In genomic region chr2:96554293-96555145, GRCh38 we compare ENCODE assay signal across 8 cellular contexts. TPM values are rescaled to one million over a fixed set of nuclear protein-coding genes. Genes with fewer than 3 reads are reported as not detected.
DNase-seq lines count a peak whose midpoint lies in the region; ATAC-seq and TF ChIP-seq lines count a peak whose summit lies in the region.

No MANE protein-coding gene starts in this region.

- peak; percentile 22 for TF ChIP-seq POLR2A in GM19099 (IDR thresholded peaks at IDR 0.05; ENCODE audit: extremely low read depth, insufficient read length, low read depth)

- H3K9me3 ChIP-seq in BLaER1: no peaks in the 10 kb centered on the region

- DNase-seq in NCI-H146 treated with DMSO at 0.1 percent for 48 hours (lab: John Stamatoyannopoulos, UW; ENCODE audit: unreplicated experiment) (peak; percentile 23), cerebellar cortex (ENCODE audit: low spot score) (peak; percentile 50), left lobe of liver (ENCODE audit: low spot score) (peak; percentile 81), cortex of kidney (lab: John Stamatoyannopoulos, UW) (no peak)
- peak; percentile 75 for DNase-seq in activated CD4-positive, CD25-positive, alpha-beta regulatory T cell treated with anti-CD3 and anti-CD28 coated beads, Interleukin-2, amount 50 U/mL, for 72 hours
- DNase-seq in stimulated activated CD4-positive, alpha-beta T cell treated with anti-CD3 and anti-CD28 coated beads, TNF-alpha, amount 100 ng/mL, for 1 hour (ENCODE audit: low read depth in 3 of 3, low spot score in 1 of 3): peak in 2 of 3 donors; percentile 50 to 61

- peak overlapping the region; percentile 51; the same call in 1 of the 2 replicates for H3K9ac ChIP-seq in BLaER1

- H3K4me3 ChIP-seq in BLaER1: 0 out of 2 replicates have a peak overlapping the region, but pooled peaks have one; percentile 1

- H3K4me1 ChIP-seq in BLaER1: peaks cover 71% of the 10 kb centered on the region

- H4K20me1 ChIP-seq in BLaER1: peaks cover 45% of the 10 kb centered on the region

- H3K4me2 ChIP-seq in BLaER1: peak overlapping the region; percentile 78

- peak overlapping the region; percentile 43; the same call in 1 of the 2 replicates for H3K27ac ChIP-seq in BLaER1

- H3K27me3 ChIP-seq in BLaER1: no peaks in the 10 kb centered on the region

- peak; percentile 57 for ATAC-seq in left lobe of liver

- H3K36me3 ChIP-seq in BLaER1: peaks cover 30% of the 10 kb centered on the region

RNA-seq across cellular contexts. Expression of gene ARID5A, which starts 18.0 kb away (rescaled TPM):
- total RNA-seq in left lobe of liver: 18.9 TPM

RNA-seq across cellular contexts. Expression of gene NEURL3, which starts 49.4 kb away (rescaled TPM):
- 0.43 TPM for total RNA-seq in left lobe of liver
